ENCODE assay signal across 2 cellular contexts in genomic region chr9:5561828-5562488, GRCh38.
TF ChIP-seq lines count a peak whose summit lies in the region.

No MANE protein-coding gene starts in this region.

TF ChIP-seq in WTC11, 78 proteins besides CTCF, POLR2A, EP300 and RAD21:
- TF ChIP-seq GTF2I (CRISPR knock-in tag; conservative IDR thresholded peaks at IDR 0.05), result 0 out of 2 replicates have a peak, but pooled peaks have one; percentile 6
- TF ChIP-seq ERG (CRISPR knock-in tag; IDR thresholded peaks at IDR 0.05), result no peak

TF ChIP-seq in H1, 55 proteins besides CTCF, POLR2A, EP300 and RAD21 (continued from another document):
- TF ChIP-seq TEAD4 (IDR thresholded peaks at IDR 0.05; ENCODE audit: low read depth, low read length), result peak; percentile 58; the same call in 1 of the 2 replicates
